In the genomic region with DNA sequence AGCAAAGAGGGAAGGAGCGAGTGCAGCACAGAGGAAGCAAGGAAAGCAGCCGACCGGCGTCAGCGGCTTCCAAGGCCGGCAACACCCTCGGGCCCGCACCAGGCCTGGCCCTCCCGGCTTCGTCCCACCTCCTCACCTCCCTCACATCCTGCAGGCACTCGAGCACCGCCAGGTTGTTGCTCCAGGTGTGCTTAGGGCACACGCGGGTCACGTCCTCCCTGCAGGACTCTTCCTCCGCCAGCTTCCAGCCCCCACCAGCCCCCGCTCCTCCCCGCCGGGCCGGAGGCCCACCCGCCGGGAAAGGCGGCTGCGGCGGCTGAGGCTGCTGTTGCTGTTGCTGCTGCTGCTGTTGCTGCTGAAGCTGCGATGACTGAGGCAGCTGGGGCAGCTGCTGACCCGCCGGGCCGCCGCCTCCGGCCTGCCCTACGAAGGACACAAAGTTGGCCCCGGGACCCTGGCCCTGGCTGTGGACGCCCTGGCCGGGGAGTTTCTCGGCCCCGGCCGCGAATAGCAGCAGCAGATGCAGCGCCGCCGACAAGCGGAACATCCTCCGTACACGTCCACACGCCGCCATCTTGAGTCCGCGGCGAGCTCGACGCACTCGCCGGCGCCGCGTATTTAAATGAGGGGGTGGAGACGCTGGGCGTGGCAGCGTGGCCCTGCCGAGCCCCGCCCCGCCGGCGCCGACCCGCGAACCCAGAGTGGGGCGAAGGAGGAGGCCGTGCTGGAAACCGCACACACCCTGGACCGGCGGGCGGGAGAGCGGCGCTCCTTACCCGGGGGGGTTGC, we compare ENCODE assay signal across 8 cellular contexts. TPM values are rescaled to one million over a fixed set of nuclear protein-coding genes. Genes with fewer than 3 reads are reported as not detected.
DNase-seq lines count a peak whose midpoint lies in the region; ATAC-seq and TF ChIP-seq lines count a peak whose summit lies in the region.

GLG1 (minus strand) TSS at position 594 of the 789 bp plus-strand sequence; CDS start at position 574, 20 bp downstream.

- H3K27me3 ChIP-seq in HUES6 (ENCODE audit: control insufficient read depth, insufficient read depth, low read length): no peaks in the 10 kb centered on the region
- no peaks in the 10 kb centered on the region for H3K27me3 ChIP-seq in PC-3 (ENCODE audit: low read length)
- no peaks in the 10 kb centered on the region for H3K27me3 ChIP-seq in muscle layer of colon (ENCODE audit: control insufficient read depth in 1 of 2, insufficient read depth in 2 of 2, low read length in 2 of 2)

- TF ChIP-seq CTCF in PC-3 (conservative IDR thresholded peaks at IDR 0.05; ENCODE audit: low read depth, low read length): no peak

- H3K27ac ChIP-seq in HUES6 (ENCODE audit: low read depth, low read length) (peak within 1 kb of the TSS; percentile 95), PC-3 (ENCODE audit: low read length) (peak within 1 kb of the TSS; percentile 62), muscle layer of colon (ENCODE audit: low read depth, low read length) (peak within 1 kb of the TSS; percentile 99)

- no peaks in the 10 kb centered on the region for H3K9me3 Mint-ChIP-seq in activated T-cell treated with anti-CD3 and anti-CD28 coated beads, Interleukin-2, amount 50 U/mL, for 24 hours

- H3K79me2 ChIP-seq in PC-3 (ENCODE audit: low read length): peaks cover 51% of the 10 kb centered on the region

- H4K20me1 ChIP-seq in PC-3 (ENCODE audit: low read length): peaks cover 23% of the 10 kb centered on the region; the same call in 1 of the 2 replicates

- H3K36me3 Mint-ChIP-seq in activated T-cell treated with anti-CD3 and anti-CD28 coated beads, Interleukin-2, amount 50 U/mL, for 24 hours (ENCODE audit: low read depth): peaks cover 23% of the 10 kb centered on the region

- no peaks in the 10 kb centered on the region for H3K9me2 ChIP-seq in PC-3 (replicated peaks; ENCODE audit: low read length)

- peak within 1 kb of the TSS; percentile 96 for H3K9ac ChIP-seq in HUES6 (ENCODE audit: low read length)
- peak within 1 kb of the TSS; percentile 90 for H3K9ac ChIP-seq in PC-3 (ENCODE audit: low read length)
- peak within 1 kb of the TSS; percentile 89 for H3K9ac ChIP-seq in muscle layer of colon (ENCODE audit: low read length)

- POLR2A ChIA-PET in PC-3 (lab: Charles Lee; ENCODE audit: unreplicated experiment): interaction anchor here (0.5 kb wide), 1 partner anchor 1693 kb away, joined by 6 read pairs; no protein-coding TSS in a partner anchor

- H3K4me1 ChIP-seq in HUES6 (ENCODE audit: control insufficient read depth, insufficient read depth, low read length) (peaks cover 23% of the 10 kb centered on the region), PC-3 (ENCODE audit: insufficient read depth, low read length) (peaks cover 25% of the 10 kb centered on the region), muscle layer of colon (ENCODE audit: insufficient read depth, low read length) (peaks cover 28% of the 10 kb centered on the region)

- H3K4me1 Mint-ChIP-seq in activated T-cell treated with anti-CD3 and anti-CD28 coated beads, Interleukin-2, amount 50 U/mL, for 24 hours (ENCODE audit: low read depth): peaks cover 57% of the 10 kb centered on the region

- no TSS peak for BruUV-seq in PC-3 (replicated peaks; lab: Mats Ljungman, UMichigan)

- peak within 1 kb of the TSS; percentile 86 for H2AFZ ChIP-seq in PC-3 (ENCODE audit: low read length)

- CTCF ChIA-PET in PC-3 (lab: Charles Lee): no interaction called here

- DNase-seq in DMS 273 (lab: John Stamatoyannopoulos, UW; ENCODE audit: unreplicated experiment): peak; percentile 98
- DNase-seq in PC-3: peak; percentile 86
- DNase-seq in activated T-cell treated with anti-CD3 and anti-CD28 coated beads, Interleukin-2, amount 50 U/mL, for 24 hours: peak; percentile 94
- peak; percentile 94 to 96 for DNase-seq in erythroblast (lab: John Stamatoyannopoulos, UW)
- DNase-seq in stimulated activated CD8-positive, alpha-beta memory T cell treated with anti-CD3 and anti-CD28 coated beads, Interleukin-7, amount 100 ng/mL, for 1 hour (ENCODE audit: low read depth in 2 of 2): peak; percentile 79 to 87

- TF ChIP-seq POLR2A in erythroblast (IDR thresholded peaks at IDR 0.05; ENCODE audit: low read length): peak; percentile 89

- H3K4me2 ChIP-seq in PC-3 (ENCODE audit: low read length): peak within 1 kb of the TSS; percentile 94

- no peaks in the 10 kb centered on the region for H3F3A ChIP-seq in PC-3 (ENCODE audit: low read length, unreplicated experiment)

- peak within 1 kb of the TSS; percentile 89 for H3K4me3 ChIP-seq in HUES6 (ENCODE audit: low read depth, low read length)
- H3K4me3 ChIP-seq in PC-3 (ENCODE audit: low read length): peak within 1 kb of the TSS; percentile 80
- peak within 1 kb of the TSS; percentile 94 to 99 for H3K4me3 ChIP-seq in muscle layer of colon (ENCODE audit: low read depth in 1 of 2, low read length in 2 of 2)

- H3K36me3 ChIP-seq in HUES6 (ENCODE audit: control insufficient read depth, insufficient read depth, low read length) (0 out of 2 replicates have a peak, but pooled peaks cover 2% of the 10 kb centered on the region), PC-3 (ENCODE audit: low read depth, low read length) (no peaks in the 10 kb centered on the region), muscle layer of colon (ENCODE audit: insufficient read depth, low read length) (no peaks in the 10 kb centered on the region)

- ATAC-seq in GM21447 (IDR thresholded peaks at IDR 0.05; ENCODE audit: unreplicated experiment) (peak; percentile 93), PC-3 (peak; percentile 90)

- peak within 1 kb of the TSS; percentile 96 for H3K27ac Mint-ChIP-seq in activated T-cell treated with anti-CD3 and anti-CD28 coated beads, Interleukin-2, amount 50 U/mL, for 24 hours

- peak within 1 kb of the TSS; percentile 91 for H3K4me3 Mint-ChIP-seq in activated T-cell treated with anti-CD3 and anti-CD28 coated beads, Interleukin-2, amount 50 U/mL, for 24 hours

- intact Hi-C loops in PC-3 (cut with micrococcal nuclease): loop anchor here (1.0 to 5.0 kb wide), 2 partner anchors 23 to 124 kb away; no protein-coding TSS in a partner anchor

- H3K27me3 Mint-ChIP-seq in activated T-cell treated with anti-CD3 and anti-CD28 coated beads, Interleukin-2, amount 50 U/mL, for 24 hours: no peaks in the 10 kb centered on the region

- H3K9me3 ChIP-seq in HUES6 (ENCODE audit: control insufficient read depth, insufficient read depth, low read depth, low read length) (no peaks in the 10 kb centered on the region), PC-3 (ENCODE audit: low read length) (no peaks in the 10 kb centered on the region), muscle layer of colon (ENCODE audit: low read length) (no peaks in the 10 kb centered on the region)

RNA-seq across cellular contexts. Expression of gene GLG1, which starts in this region (rescaled TPM):
- 63.5 and 86.4 TPM in 2 replicates for total RNA-seq in PC-3 (2014; rRNA removed)

Comparison
In these comparisons a context has a peak if more than half of its experiments do, and no peak if none do; other contexts are left out.
1. Peak in every context shown above with its lines: DNase-seq, ATAC-seq, H3K4me3 ChIP-seq and H3K27ac ChIP-seq.